In genomic region chr15:96583671-96584070, GRCh38 we compare ENCODE assay signal across 1 cellular context.
TF ChIP-seq lines count a peak whose summit lies in the region.

No MANE protein-coding gene starts in this region.

TF ChIP-seq in SK-N-SH, 30 proteins besides CTCF, POLR2A, EP300 and RAD21 (continued from another document):
- TF ChIP-seq REST (IDR thresholded peaks at IDR 0.05; ENCODE audit: low read depth, low read length): no peak
